ENCODE assay signal across 38 cellular contexts in genomic region chr20:45550765-45551164, GRCh38. TPM values are rescaled to one million over a fixed set of nuclear protein-coding genes. Genes with fewer than 3 reads are reported as not detected.
"Had no signal": no experiment of that assay in that cellular context is flagged by ENCODE, and none has a peak within 500 bp of the region (broad histone marks: within the 10 kb centered on the region; RNA-seq: fewer than 3 reads in every experiment).

No MANE protein-coding gene starts in this region.

- H3K27me3 ChIP-seq: body of pancreas, brain microvascular endothelial cell, breast epithelium had no signal

- H3K4me3 ChIP-seq: adrenal gland, body of pancreas, breast epithelium had no signal

- H3K27ac ChIP-seq: adrenal gland, body of pancreas, brain microvascular endothelial cell, breast epithelium, VCaP had no signal

- H3K36me3 ChIP-seq: adrenal gland, brain microvascular endothelial cell, breast epithelium had no signal

- ATAC-seq: activated CD8-positive, alpha-beta T cell treated with anti-CD3 and anti-CD28 coated beads for 36 hours; activated naive CD4-positive, alpha-beta T cell treated with anti-CD3 and anti-CD28 coated beads, Interleukin-2, amount 50 U/mL, for 72 hours; activated T-cell treated with anti-CD3 and anti-CD28 coated beads, Interleukin-2, amount 50 U/mL, for 4 hours; activated T-cell treated with anti-CD3 and anti-CD28 coated beads, Interleukin-2, amount 50 U/mL, for 72 hours; activated T-helper 17 cell treated with anti-CD3 and anti-CD28 coated beads, Interleukin-2, amount 50 U/mL, for 72 hours; body of pancreas had no signal

- FAIRE-seq: astrocyte, TTC549 had no signal

- H3K9me3 ChIP-seq: adrenal gland, body of pancreas, breast epithelium had no signal

- H3K4me1 ChIP-seq: adrenal gland, body of pancreas, breast epithelium had no signal

- DNase-seq: activated B cell treated with CpG ODN at 0.5 μM for 24 hours; activated CD4-positive, alpha-beta memory T cell treated with anti-CD3 and anti-CD28 coated beads for 36 hours; activated CD4-positive, alpha-beta T cell treated with anti-CD3 and anti-CD28 coated beads for 4 hours; activated CD4-positive, alpha-beta T cell treated with anti-CD3 and anti-CD28 coated beads, Interleukin-2, amount 10 ng/mL, durations not matched to agents 24 days and 14 days; activated CD4-positive, alpha-beta T cell treated with anti-CD3 and anti-CD28 coated beads, Interleukin-2, amount 50 U/mL, for 1 hour; activated CD4-positive, alpha-beta T cell treated with anti-CD3 and anti-CD28 coated beads, Interleukin-2, amount 50 U/mL, for 4 hours; activated CD4-positive, CD25-positive, alpha-beta regulatory T cell treated with anti-CD3 and anti-CD28 coated beads, Interleukin-2, amount 50 U/mL, for 72 hours; activated CD8-positive, alpha-beta memory T cell treated with anti-CD3 and anti-CD28 coated beads, Interleukin-2, amount 50 U/mL, for 4 hours; activated CD8-positive, alpha-beta T cell treated with anti-CD3 and anti-CD28 coated beads for 36 hours; activated effector memory CD4-positive, alpha-beta T cell treated with anti-CD3 and anti-CD28 coated beads, Interleukin-2, amount 50 U/mL, for 16 hours; activated gamma-delta T cell treated with Interleukin-2 at 50 U/mL for 16 hours; activated naive CD4-positive, alpha-beta T cell; activated naive CD4-positive, alpha-beta T cell treated with anti-CD3 and anti-CD28 coated beads for 36 hours; activated naive CD4-positive, alpha-beta T cell treated with anti-CD3 and anti-CD28 coated beads, Interleukin-2, amount 50 U/mL, for 16 hours; activated naive CD8-positive, alpha-beta T cell treated with anti-CD3 and anti-CD28 coated beads for 36 hours; activated T-cell treated with anti-CD3 and anti-CD28 coated beads for 4 hours; activated T-cell treated with anti-CD3 and anti-CD28 coated beads, Interleukin-2, amount 50 U/mL, for 1 hour; activated T-cell treated with anti-CD3 and anti-CD28 coated beads, Interleukin-2, amount 50 U/mL, for 4 hours; activated T-cell treated with anti-CD3 and anti-CD28 coated beads, Interleukin-2, amount 50 U/mL, for 72 hours; adrenal gland; amniotic stem cell; aorta; body of pancreas; brain microvascular endothelial cell; central memory CD4-positive, alpha-beta T cell; T-helper 1 cell; T-helper 2 cell; T-helper 9 cell had no signal

RNA-seq across cellular contexts. Expression of gene EPPIN, which starts 3.6 kb away (rescaled TPM):
- total RNA-seq: activated B cell treated with CpG ODN at 0.5 μM for 24 hours; activated CD4-positive, alpha-beta memory T cell treated with anti-CD3 and anti-CD28 coated beads for 36 hours; activated CD4-positive, alpha-beta T cell treated with anti-CD3 and anti-CD28 coated beads, Interleukin-2, amount 10 ng/mL, durations not matched to agents 24 days and 14 days; activated CD8-positive, alpha-beta memory T cell treated with anti-CD3 and anti-CD28 coated beads for 36 hours; activated CD8-positive, alpha-beta T cell treated with anti-CD3 and anti-CD28 coated beads for 36 hours; activated naive CD4-positive, alpha-beta T cell treated with anti-CD3 and anti-CD28 coated beads for 36 hours; activated naive CD4-positive, alpha-beta T cell treated with anti-CD3 and anti-CD28 coated beads, Interleukin-2, amount 50 U/mL, for 72 hours; activated naive CD8-positive, alpha-beta T cell treated with anti-CD3 and anti-CD28 coated beads for 36 hours; activated T-cell treated with anti-CD3 and anti-CD28 coated beads, Interleukin-2, amount 50 U/mL, for 4 hours; activated T-cell treated with anti-CD3 and anti-CD28 coated beads, Interleukin-2, amount 50 U/mL, for 72 hours; activated T-helper 1 cell treated with anti-CD3 and anti-CD28 coated beads, Interleukin-12 subunit alpha, Interleukin-12 subunit beta, Interleukin-2, Interleukin-4 antibody, amounts not matched to agents 30 ng/mL and 10 ng/mL and 1 ng/mL, durations not matched to agents 14 hours and 24 hours and 36 hours; activated T-helper 17 cell treated with anti-CD3 and anti-CD28 coated beads, Interleukin-2, amount 50 U/mL, for 72 hours; adrenal gland; aorta; astrocyte; body of pancreas; breast epithelium; cardiac septum; cerebellum had no signal
- polyA plus RNA-seq: adrenal gland, aorta had no signal

RNA-seq across cellular contexts. Expression of gene WFDC6, which starts 11.5 kb away (rescaled TPM):
- total RNA-seq: activated B cell treated with CpG ODN at 0.5 μM for 24 hours; activated CD4-positive, alpha-beta memory T cell treated with anti-CD3 and anti-CD28 coated beads for 36 hours; activated CD4-positive, alpha-beta T cell treated with anti-CD3 and anti-CD28 coated beads, Interleukin-2, amount 10 ng/mL, durations not matched to agents 24 days and 14 days; activated CD8-positive, alpha-beta memory T cell treated with anti-CD3 and anti-CD28 coated beads for 36 hours; activated CD8-positive, alpha-beta T cell treated with anti-CD3 and anti-CD28 coated beads for 36 hours; activated naive CD4-positive, alpha-beta T cell treated with anti-CD3 and anti-CD28 coated beads for 36 hours; activated naive CD4-positive, alpha-beta T cell treated with anti-CD3 and anti-CD28 coated beads, Interleukin-2, amount 50 U/mL, for 72 hours; activated naive CD8-positive, alpha-beta T cell treated with anti-CD3 and anti-CD28 coated beads for 36 hours; activated T-cell treated with anti-CD3 and anti-CD28 coated beads, Interleukin-2, amount 50 U/mL, for 4 hours; activated T-cell treated with anti-CD3 and anti-CD28 coated beads, Interleukin-2, amount 50 U/mL, for 72 hours; activated T-helper 1 cell treated with anti-CD3 and anti-CD28 coated beads, Interleukin-12 subunit alpha, Interleukin-12 subunit beta, Interleukin-2, Interleukin-4 antibody, amounts not matched to agents 30 ng/mL and 10 ng/mL and 1 ng/mL, durations not matched to agents 14 hours and 24 hours and 36 hours; activated T-helper 17 cell treated with anti-CD3 and anti-CD28 coated beads, Interleukin-2, amount 50 U/mL, for 72 hours; adrenal gland; aorta; astrocyte; body of pancreas; breast epithelium; cardiac septum; cerebellum had no signal
- polyA plus RNA-seq: adrenal gland, aorta had no signal

RNA-seq across cellular contexts. Expression of gene WFDC8, which starts 28.3 kb away (rescaled TPM):
- total RNA-seq: activated B cell treated with CpG ODN at 0.5 μM for 24 hours; activated CD4-positive, alpha-beta memory T cell treated with anti-CD3 and anti-CD28 coated beads for 36 hours; activated CD4-positive, alpha-beta T cell treated with anti-CD3 and anti-CD28 coated beads, Interleukin-2, amount 10 ng/mL, durations not matched to agents 24 days and 14 days; activated CD8-positive, alpha-beta memory T cell treated with anti-CD3 and anti-CD28 coated beads for 36 hours; activated CD8-positive, alpha-beta T cell treated with anti-CD3 and anti-CD28 coated beads for 36 hours; activated naive CD4-positive, alpha-beta T cell treated with anti-CD3 and anti-CD28 coated beads for 36 hours; activated naive CD4-positive, alpha-beta T cell treated with anti-CD3 and anti-CD28 coated beads, Interleukin-2, amount 50 U/mL, for 72 hours; activated naive CD8-positive, alpha-beta T cell treated with anti-CD3 and anti-CD28 coated beads for 36 hours; activated T-cell treated with anti-CD3 and anti-CD28 coated beads, Interleukin-2, amount 50 U/mL, for 4 hours; activated T-cell treated with anti-CD3 and anti-CD28 coated beads, Interleukin-2, amount 50 U/mL, for 72 hours; activated T-helper 1 cell treated with anti-CD3 and anti-CD28 coated beads, Interleukin-12 subunit alpha, Interleukin-12 subunit beta, Interleukin-2, Interleukin-4 antibody, amounts not matched to agents 30 ng/mL and 10 ng/mL and 1 ng/mL, durations not matched to agents 14 hours and 24 hours and 36 hours; activated T-helper 17 cell treated with anti-CD3 and anti-CD28 coated beads, Interleukin-2, amount 50 U/mL, for 72 hours; adrenal gland; aorta; astrocyte; body of pancreas; breast epithelium; cardiac septum; cerebellum had no signal
- polyA plus RNA-seq: adrenal gland, aorta had no signal

RNA-seq across cellular contexts. Expression of gene SPINT3, which starts 35.3 kb away (rescaled TPM):
- total RNA-seq: activated B cell treated with CpG ODN at 0.5 μM for 24 hours; activated CD4-positive, alpha-beta memory T cell treated with anti-CD3 and anti-CD28 coated beads for 36 hours; activated CD4-positive, alpha-beta T cell treated with anti-CD3 and anti-CD28 coated beads, Interleukin-2, amount 10 ng/mL, durations not matched to agents 24 days and 14 days; activated CD8-positive, alpha-beta memory T cell treated with anti-CD3 and anti-CD28 coated beads for 36 hours; activated CD8-positive, alpha-beta T cell treated with anti-CD3 and anti-CD28 coated beads for 36 hours; activated naive CD4-positive, alpha-beta T cell treated with anti-CD3 and anti-CD28 coated beads for 36 hours; activated naive CD4-positive, alpha-beta T cell treated with anti-CD3 and anti-CD28 coated beads, Interleukin-2, amount 50 U/mL, for 72 hours; activated naive CD8-positive, alpha-beta T cell treated with anti-CD3 and anti-CD28 coated beads for 36 hours; activated T-cell treated with anti-CD3 and anti-CD28 coated beads, Interleukin-2, amount 50 U/mL, for 4 hours; activated T-cell treated with anti-CD3 and anti-CD28 coated beads, Interleukin-2, amount 50 U/mL, for 72 hours; activated T-helper 1 cell treated with anti-CD3 and anti-CD28 coated beads, Interleukin-12 subunit alpha, Interleukin-12 subunit beta, Interleukin-2, Interleukin-4 antibody, amounts not matched to agents 30 ng/mL and 10 ng/mL and 1 ng/mL, durations not matched to agents 14 hours and 24 hours and 36 hours; activated T-helper 17 cell treated with anti-CD3 and anti-CD28 coated beads, Interleukin-2, amount 50 U/mL, for 72 hours; adrenal gland; aorta; astrocyte; body of pancreas; breast epithelium; cardiac septum; cerebellum had no signal
- polyA plus RNA-seq: adrenal gland, aorta had no signal
